ENCODE assay signal across 11 cellular contexts in the genomic region with DNA sequence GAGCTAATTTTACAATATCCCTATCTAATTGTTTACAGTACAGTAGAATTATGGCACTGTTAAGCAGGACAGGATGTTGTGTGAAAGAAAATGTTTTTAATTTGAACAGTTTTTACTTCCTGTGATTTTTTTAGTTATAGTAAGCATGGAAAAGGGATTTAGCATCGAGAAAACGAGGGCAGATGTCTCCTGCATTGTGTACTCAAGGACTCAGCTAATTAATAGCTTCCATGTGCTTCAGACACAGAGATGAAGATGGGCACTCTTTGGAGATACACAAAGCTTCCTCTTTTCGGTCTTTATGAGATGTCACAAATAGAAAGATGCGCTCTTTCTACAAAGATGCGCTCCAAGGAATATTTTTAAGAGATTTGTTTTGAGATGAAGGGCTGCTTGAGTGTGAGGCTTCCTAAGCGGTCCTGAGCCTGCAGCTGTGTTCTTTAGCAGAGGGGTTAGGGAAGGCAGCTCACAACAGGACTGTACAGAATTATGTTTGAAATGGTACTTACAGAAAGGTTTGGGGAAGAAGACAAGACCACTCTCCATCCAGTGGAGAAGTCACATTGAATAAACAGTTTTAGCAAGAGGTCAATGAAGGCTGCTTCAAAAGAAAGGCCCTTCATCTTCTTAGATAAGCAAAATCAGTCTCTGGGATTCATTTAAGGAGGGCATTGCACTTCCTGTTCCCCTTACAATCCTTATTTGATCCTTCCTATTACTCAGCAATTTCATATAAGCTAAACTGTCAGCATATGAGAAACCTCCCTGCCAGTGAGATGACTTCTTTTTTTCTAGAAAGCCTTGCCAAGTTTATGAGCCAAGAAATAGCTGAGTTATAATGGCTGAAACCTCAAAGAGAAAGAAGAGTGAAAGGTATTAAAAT.
A peak's percentile ranks its signal among the peaks of the same experiment; 100 is the strongest.
DNase-seq lines count a peak whose midpoint lies in the region; ATAC-seq and TF ChIP-seq lines count a peak whose summit lies in the region.
"Had no signal": no experiment of that assay in that cellular context is flagged by ENCODE, and none has a peak within 500 bp of the region (broad histone marks: within the 10 kb centered on the region; RNA-seq: fewer than 3 reads in every experiment).

No MANE protein-coding gene starts in this region.

- H3K4me3 ChIP-seq in KMS-11 (IDR thresholded peaks at IDR 0.05; ENCODE audit: insufficient read depth, low read depth, low read length) (no peak overlapping the region), SK-N-MC (peak overlapping the region; percentile 45; the same call in 1 of the 2 replicates), PC-9 (no peak overlapping the region)
- H3K4me3 ChIP-seq: psoas muscle had no signal

- no peak overlapping the region for H2BK15ac ChIP-seq in H9 (ENCODE audit: low read depth, low read length)

- H2BK120ac ChIP-seq in H9 (ENCODE audit: low read depth, low read length, poor library complexity, severe bottlenecking), result no peak overlapping the region

- CTCF ChIA-PET in PC-9 (lab: Charles Lee), result no interaction called here

- H3K27ac Mint-ChIP-seq in glutamatergic neuron (ENCODE audit: unreplicated experiment) (peak overlapping the region; percentile 62), H9 (no peak overlapping the region; a peak in 1 of 7 replicates)
- H3K27ac Mint-ChIP-seq: activated T-helper 2 cell treated with anti-CD3 and anti-CD28 coated beads, Interferon-gamma antibody, Interleukin-2, Interleukin-4, amounts not matched to agents 10 μg/mL and 5 μg/mL and 100 μg/mL, durations not matched to agents 14 hours and 24 hours and 36 hours; CD8-positive, alpha-beta T cell had no signal

- no TSS peak for BruUV-seq in PC-9 (replicated peaks; lab: Mats Ljungman, UMichigan)

- H3K27me3 Mint-ChIP-seq in glutamatergic neuron (ENCODE audit: unreplicated experiment), result peaks cover 3% of the 10 kb centered on the region
- no peaks in the 10 kb centered on the region for H3K27me3 Mint-ChIP-seq in activated T-cell treated with anti-CD3 and anti-CD28 coated beads, Interleukin-2, amount 50 U/mL, for 4 hours (ENCODE audit: low read depth)
- no peaks in the 10 kb centered on the region for H3K27me3 Mint-ChIP-seq in H9 (ENCODE audit: low read depth)

- H3K27me3 ChIP-seq in KMS-11 (ENCODE audit: insufficient read depth, low read depth) (no peaks in the 10 kb centered on the region), H9 (ENCODE audit: insufficient read depth, low read length) (no peaks in the 10 kb centered on the region), PC-9 (ENCODE audit: insufficient read depth, low read depth) (no peaks in the 10 kb centered on the region)

- H2AK5ac ChIP-seq in H9 (ENCODE audit: insufficient read length, low read length), result no peak overlapping the region

- no peak overlapping the region for H3K14ac ChIP-seq in H9 (ENCODE audit: insufficient read depth, low read length)

- H2BK12ac ChIP-seq in H9 (ENCODE audit: insufficient read length, low read depth, low read length), result no peak overlapping the region

- no peak overlapping the region for H4K5ac ChIP-seq in H9 (ENCODE audit: insufficient read length, low read depth, low read length)

- ATAC-seq in activated T-cell treated with anti-CD3 and anti-CD28 coated beads, Interleukin-2, amount 50 U/mL, for 4 hours, result no peak
- ATAC-seq: CD8-positive, alpha-beta T cell; psoas muscle had no signal

- DNase-seq in AG09319 (ENCODE audit: extremely low read depth, low read depth) (peak; percentile 40), SK-N-MC (ENCODE audit: low read depth, low spot score) (peak; percentile 57), glutamatergic neuron (no peak), H9 (no peak), PC-9 (no peak), substantia nigra (lab: John Stamatoyannopoulos, UW) (no peak)
- DNase-seq in activated T-cell treated with anti-CD3 and anti-CD28 coated beads, Interleukin-2, amount 50 U/mL, for 4 hours, result no peak
- DNase-seq: CD8-positive, alpha-beta T cell; psoas muscle had no signal

- H3K18ac ChIP-seq in H9 (ENCODE audit: insufficient read length, low read depth, low read length), result no peak overlapping the region

- no peaks in the 10 kb centered on the region for H4K20me1 ChIP-seq in KMS-11 (ENCODE audit: insufficient read depth)
- H4K20me1 ChIP-seq in H9 (ENCODE audit: control insufficient read depth, insufficient read depth, insufficient read length), result no peaks in the 10 kb centered on the region
- H4K20me1 ChIP-seq in PC-9 (ENCODE audit: insufficient read depth), result no peaks in the 10 kb centered on the region

- H3K36me3 ChIP-seq in KMS-11 (ENCODE audit: insufficient read depth) (no peaks in the 10 kb centered on the region), SK-N-MC (ENCODE audit: insufficient read depth, low read length) (no peaks in the 10 kb centered on the region), PC-9 (ENCODE audit: low read depth) (no peaks in the 10 kb centered on the region)

- H3K36me3 Mint-ChIP-seq in glutamatergic neuron (ENCODE audit: unreplicated experiment) (no peaks in the 10 kb centered on the region), H9 (ENCODE audit: insufficient read depth in 1 of 3, low read depth in 3 of 3) (no peaks in the 10 kb centered on the region)
- H3K36me3 Mint-ChIP-seq in activated T-cell treated with anti-CD3 and anti-CD28 coated beads, Interleukin-2, amount 50 U/mL, for 4 hours (ENCODE audit: insufficient read depth), result no peaks in the 10 kb centered on the region
- H3K36me3 Mint-ChIP-seq: CD8-positive, alpha-beta T cell had no signal

- no peaks in the 10 kb centered on the region for H3K4me1 ChIP-seq in KMS-11 (ENCODE audit: low read depth, poor library complexity, severe bottlenecking)
- no peaks in the 10 kb centered on the region for H3K4me1 ChIP-seq in H9 (ENCODE audit: insufficient read depth, low read length)
- H3K4me1 ChIP-seq in PC-9 (replicated peaks; ENCODE audit: insufficient read depth), result 0 out of 2 replicates have a peak, but pooled peaks cover 7% of the 10 kb centered on the region
- H3K4me1 ChIP-seq: psoas muscle had no signal

- H3K4me2 ChIP-seq in KMS-11, result 0 out of 2 replicates have a peak overlapping the region, but pooled peaks have one; percentile 9
- H3K4me2 ChIP-seq in H9 (ENCODE audit: insufficient read depth, insufficient read length, low read length), result no peak overlapping the region
- no peak overlapping the region for H3K4me2 ChIP-seq in PC-9

- no peak overlapping the region for H3K9ac ChIP-seq in KMS-11
- H3K9ac ChIP-seq in SK-N-MC (ENCODE audit: insufficient read length), result no peak overlapping the region
- H3K9ac ChIP-seq in H9 (ENCODE audit: extremely low read depth, insufficient read length, low read length), result no peak overlapping the region

- no peak overlapping the region for H3K4ac ChIP-seq in H9 (ENCODE audit: low read depth, low read length)

- intact Hi-C loops in PC-9 (cut with micrococcal nuclease; ENCODE audit: unreplicated experiment), result no loop called here

- H3K23me2 ChIP-seq in H9 (ENCODE audit: insufficient read length, low read depth, low read length, poor library complexity, severe bottlenecking), result no peaks in the 10 kb centered on the region

- H3K9me3 Mint-ChIP-seq in glutamatergic neuron (ENCODE audit: unreplicated experiment) (peaks cover 9% of the 10 kb centered on the region), H9 (no peaks in the 10 kb centered on the region)
- H3K9me3 Mint-ChIP-seq in activated T-cell treated with anti-CD3 and anti-CD28 coated beads, Interleukin-2, amount 50 U/mL, for 4 hours, result no peaks in the 10 kb centered on the region
- H3K9me3 Mint-ChIP-seq: activated T-helper 2 cell treated with anti-CD3 and anti-CD28 coated beads, Interferon-gamma antibody, Interleukin-2, Interleukin-4, amounts not matched to agents 10 μg/mL and 5 μg/mL and 100 μg/mL, durations not matched to agents 14 hours and 24 hours and 36 hours; CD8-positive, alpha-beta T cell had no signal

- H3K79me1 ChIP-seq in H9 (ENCODE audit: insufficient read depth, low read depth, low read length, poor library complexity, severe bottlenecking), result no peaks in the 10 kb centered on the region

- H3K4me3 Mint-ChIP-seq in glutamatergic neuron (ENCODE audit: unreplicated experiment) (peak overlapping the region; percentile 44), H9 (no peak overlapping the region)
- no peak overlapping the region for H3K4me3 Mint-ChIP-seq in activated T-cell treated with anti-CD3 and anti-CD28 coated beads, Interleukin-2, amount 50 U/mL, for 4 hours
- H3K4me3 Mint-ChIP-seq: CD8-positive, alpha-beta T cell had no signal

- H2AFZ ChIP-seq in KMS-11 (ENCODE audit: low read depth), result no peak overlapping the region; the same call in 1 of the 2 replicates
- no peak overlapping the region for H2AFZ ChIP-seq in H9 (ENCODE audit: low read length)
- H2AFZ ChIP-seq in PC-9, result no peak overlapping the region

- no peak overlapping the region for H3K23ac ChIP-seq in H9 (ENCODE audit: insufficient read length, low read depth, low read length)

- H3K27ac ChIP-seq in KMS-11 (no peak overlapping the region), SK-N-MC (peak overlapping the region; percentile 75; the same call in 1 of the 2 replicates), H9 (ENCODE audit: insufficient read length, low read depth, low read length) (no peak overlapping the region), PC-9 (no peak overlapping the region), substantia nigra (ENCODE audit: low read depth, low read length, poor library complexity, severe bottlenecking) (no peak overlapping the region)
- H3K27ac ChIP-seq: psoas muscle had no signal

- H2BK20ac ChIP-seq in H9 (ENCODE audit: low read depth, low read length, poor library complexity, severe bottlenecking), result no peak overlapping the region

- H3K4me1 Mint-ChIP-seq in glutamatergic neuron (ENCODE audit: low read depth, unreplicated experiment) (peaks cover 14% of the 10 kb centered on the region), H9 (peaks cover 0 to 6% of the 10 kb centered on the region in 2 experiments; a peak in 3 of 4 replicates)
- no peaks in the 10 kb centered on the region for H3K4me1 Mint-ChIP-seq in activated T-cell treated with anti-CD3 and anti-CD28 coated beads, Interleukin-2, amount 50 U/mL, for 4 hours (ENCODE audit: low read depth)

- no peak overlapping the region for H2BK5ac ChIP-seq in H9 (ENCODE audit: insufficient read length, low read length)

- POLR2A ChIA-PET in PC-9 (lab: Charles Lee; ENCODE audit: unreplicated experiment), result interaction anchor here (0.6 kb wide), 1 partner anchor 48 kb away, joined by 3 read pairs; no protein-coding TSS in a partner anchor

- WGBS in H9 (ENCODE audit: extremely low coverage, insufficient read length, low lambda C conversion rate), result no CpG with 5 or more reads among the region's 6 CpGs

- TF ChIP-seq CTCF in AG09319 (IDR thresholded peaks at IDR 0.05; ENCODE audit: low read depth, low read length) (no peak), KMS-11 (conservative IDR thresholded peaks at IDR 0.05; ENCODE audit: low read depth, low read length) (no peak), glutamatergic neuron (IDR thresholded peaks at IDR 0.05; ENCODE audit: partially characterized antibody, unreplicated experiment) (no peak), H9 (conservative IDR thresholded peaks at IDR 0.05) (no peak), PC-9 (conservative IDR thresholded peaks at IDR 0.05) (no peak)

- H3K9me3 ChIP-seq in SK-N-MC (ENCODE audit: low read depth, low read length), result no peaks in the 10 kb centered on the region
- no peaks in the 10 kb centered on the region for H3K9me3 ChIP-seq in H9 (ENCODE audit: control insufficient read depth, low read depth, low read length)
- no peaks in the 10 kb centered on the region for H3K9me3 ChIP-seq in PC-9 (ENCODE audit: insufficient read depth, low read depth)
- H3K9me3 ChIP-seq: psoas muscle had no signal

- H3F3A ChIP-seq in PC-9 (ENCODE audit: insufficient read depth, low read depth), result no peaks in the 10 kb centered on the region

- no peak overlapping the region for H3K56ac ChIP-seq in H9 (ENCODE audit: insufficient read length, low read depth, low read length)

- H4K91ac ChIP-seq in H9 (ENCODE audit: insufficient read length, low read depth, low read length), result no peak overlapping the region

- no peaks in the 10 kb centered on the region for H3K79me2 ChIP-seq in KMS-11 (ENCODE audit: insufficient read depth, low read depth)
- H3K79me2 ChIP-seq in H9 (ENCODE audit: insufficient read depth, low read length), result no peaks in the 10 kb centered on the region
- H3K79me2 ChIP-seq in PC-9 (ENCODE audit: low read depth), result no peaks in the 10 kb centered on the region

- no peaks in the 10 kb centered on the region for H3K9me2 ChIP-seq in PC-9 (ENCODE audit: insufficient read depth)

- H3T11ph ChIP-seq in H9 (ENCODE audit: low read length), result no peak overlapping the region

- H4K8ac ChIP-seq in H9 (replicated peaks; ENCODE audit: insufficient read length, low read depth, low read length), result no peak overlapping the region

Comparison
In these comparisons a context has a peak if more than half of its experiments do, and no peak if none do; other contexts are left out.
1. DNase-seq: peak in AG09319 (single experiment) and SK-N-MC (single experiment); none in glutamatergic neuron (single experiment), activated T-cell treated with anti-CD3 and anti-CD28 coated beads, Interleukin-2, amount 50 U/mL, for 4 hours (single experiment), H9 (single experiment), PC-9 (0 of 2) and substantia nigra (0 of 49).